Comparison of ENCODE assay signal across 1 cellular context in the genomic region with DNA sequence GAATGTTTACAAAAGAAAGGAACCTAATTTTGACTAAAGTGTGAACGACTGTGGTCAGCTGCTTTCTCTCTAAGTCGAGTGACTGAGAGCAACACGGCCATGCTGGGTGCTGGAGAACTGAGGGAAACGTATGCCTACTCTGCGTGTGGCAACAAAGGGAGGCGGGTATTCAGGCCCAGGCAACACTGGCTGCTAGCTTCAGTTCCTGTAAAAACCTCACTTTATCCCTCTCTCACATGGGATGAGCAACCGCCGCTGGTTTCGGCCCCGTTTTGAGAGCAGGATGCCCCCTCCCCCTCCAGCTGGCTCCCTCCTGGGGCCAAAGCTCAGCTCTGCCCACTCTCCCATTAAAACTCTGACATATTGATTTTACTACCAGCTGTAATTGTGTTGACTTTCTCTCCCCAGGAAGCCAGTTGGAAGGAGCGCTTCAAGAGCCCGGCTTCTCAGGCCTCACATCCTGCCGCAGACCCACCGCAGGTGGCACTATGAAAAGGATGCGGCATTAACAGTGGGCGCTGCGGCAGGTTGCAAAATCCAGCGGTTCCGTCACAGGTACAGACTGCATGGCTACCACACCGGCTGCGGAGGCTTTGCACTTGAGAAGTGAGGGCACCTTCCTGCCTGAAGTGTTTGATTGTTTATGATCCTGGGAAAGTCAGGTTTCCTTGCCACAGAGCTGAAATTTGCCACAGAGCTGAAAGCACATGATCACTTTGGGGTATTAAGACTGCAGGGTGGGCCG.
TF ChIP-seq lines count a peak whose summit lies in the region.

No MANE protein-coding gene starts in this region.

TF ChIP-seq in GM12878, 131 proteins besides CTCF, POLR2A, EP300 and RAD21:
- TF ChIP-seq TBL1XR1 (IDR thresholded peaks at IDR 0.05; ENCODE audit: low read depth, low read length) (no peak), ZBTB40 (IDR thresholded peaks at IDR 0.05; ENCODE audit: borderline replicate concordance) (no peak), BRCA1 (IDR thresholded peaks at IDR 0.05; ENCODE audit: low read depth, low read length) (no peak), CREB1 (IDR thresholded peaks at IDR 0.05; ENCODE audit: low read depth) (no peak), NR2C2 (IDR thresholded peaks at IDR 0.05; ENCODE audit: borderline replicate concordance, control insufficient read depth, insufficient read length, low read depth) (no peak), FOS (IDR thresholded peaks at IDR 0.05; ENCODE audit: borderline replicate concordance, extremely low read depth, insufficient read length) (no peak), BHLHE40 (IDR thresholded peaks at IDR 0.05; ENCODE audit: borderline replicate concordance in 1 of 2, low read depth in 2 of 2, low read length in 1 of 2) (no peak), BCL3 (IDR thresholded peaks at IDR 0.05; ENCODE audit: borderline replicate concordance, insufficient read depth, low read depth, low read length, poor library complexity, severe bottlenecking) (no peak), RCOR1 (conservative IDR thresholded peaks at IDR 0.05; ENCODE audit: low read depth, low read length) (no peak), ZNF217 (IDR thresholded peaks at IDR 0.05) (no peak), EGR1 (IDR thresholded peaks at IDR 0.05; ENCODE audit: borderline replicate concordance in 1 of 2, low read depth in 2 of 2, low read length in 2 of 2) (no peak)
